ENCODE assay signal across 13 cellular contexts in the genomic region with DNA sequence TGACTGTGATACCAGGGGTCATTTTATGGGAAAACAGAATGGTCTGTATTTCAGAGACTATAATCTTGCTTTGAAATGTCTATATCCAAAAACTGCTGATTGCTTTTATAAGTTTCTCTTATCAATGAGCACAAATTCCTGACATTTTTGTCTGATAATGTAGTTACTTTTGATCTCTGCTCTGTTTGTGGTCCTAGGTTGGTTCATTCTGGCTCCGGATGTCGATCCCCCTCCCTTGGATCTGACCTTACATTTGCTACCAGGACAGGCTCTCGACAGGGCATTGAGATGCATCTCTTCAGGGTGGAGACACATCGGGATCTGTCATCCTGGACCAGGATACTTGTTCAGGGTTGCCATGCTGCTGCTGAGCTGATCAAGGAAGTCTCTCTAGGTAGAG. TPM values are rescaled to one million over a fixed set of nuclear protein-coding genes. Genes with fewer than 3 reads are reported as not detected.
DNase-seq lines count a peak whose midpoint lies in the region; ATAC-seq and TF ChIP-seq lines count a peak whose summit lies in the region.
"Had no signal": no experiment of that assay in that cellular context is flagged by ENCODE, and none has a peak within 500 bp of the region (broad histone marks: within the 10 kb centered on the region; RNA-seq: fewer than 3 reads in every experiment).

No MANE protein-coding gene starts in this region.

- H3K4me1 ChIP-seq in CD8-positive, alpha-beta T cell (ENCODE audit: insufficient read depth, low read length), result no peaks in the 10 kb centered on the region
- H3K4me1 ChIP-seq in GM23338 (ENCODE audit: insufficient read depth), result no peaks in the 10 kb centered on the region

- H3K36me3 ChIP-seq in CD8-positive, alpha-beta T cell (ENCODE audit: insufficient read depth, low read length), result no peaks in the 10 kb centered on the region
- no peaks in the 10 kb centered on the region for H3K36me3 ChIP-seq in GM23338 (ENCODE audit: insufficient read depth)

- no peak overlapping the region for H3K27ac ChIP-seq in CD8-positive, alpha-beta T cell (ENCODE audit: low read depth, low read length)
- H3K27ac ChIP-seq in GM23338 (ENCODE audit: low read depth), result 0 out of 2 replicates have a peak overlapping the region, but pooled peaks have one; percentile 16
- H3K27ac ChIP-seq: BLaER1 treated with 17β-estradiol and CSF1 and Interleukin-3, amounts not matched to agents 10 nM and 100 nM; GM23248 had no signal

- peaks cover 2% of the 10 kb centered on the region for H3K4me1 Mint-ChIP-seq in CD8-positive, alpha-beta T cell (ENCODE audit: low read depth)
- no peaks in the 10 kb centered on the region for H3K4me1 Mint-ChIP-seq in GM23338
- H3K4me1 Mint-ChIP-seq in activated T-helper 17 cell treated with anti-CD3 and anti-CD28 coated beads, Interleukin-2, amount 50 U/mL, for 72 hours, result no peaks in the 10 kb centered on the region
- H3K4me1 Mint-ChIP-seq in osteocyte (ENCODE audit: unreplicated experiment), result peaks cover 5% of the 10 kb centered on the region
- H3K4me1 Mint-ChIP-seq in activated CD4-positive, alpha-beta memory T cell treated with anti-CD3 and anti-CD28 coated beads, Interleukin-2, amount 10 ng/mL, durations not matched to agents 7 days and 5 days, result peaks cover 2% of the 10 kb centered on the region

- H3K4me2 ChIP-seq in GM23338, result no peak overlapping the region
- H3K4me2 ChIP-seq: BLaER1 treated with 17β-estradiol and CSF1 and Interleukin-3, amounts not matched to agents 10 nM and 100 nM had no signal

- H3K36me3 Mint-ChIP-seq in CD8-positive, alpha-beta T cell, result peaks cover 17% of the 10 kb centered on the region
- peaks cover 7% of the 10 kb centered on the region; the same call in 1 of the 3 replicates for H3K36me3 Mint-ChIP-seq in GM23338 (ENCODE audit: low read depth)
- no peaks in the 10 kb centered on the region for H3K36me3 Mint-ChIP-seq in activated T-helper 17 cell treated with anti-CD3 and anti-CD28 coated beads, Interleukin-2, amount 50 U/mL, for 72 hours (ENCODE audit: low read depth)
- H3K36me3 Mint-ChIP-seq in osteocyte (ENCODE audit: unreplicated experiment), result peaks cover 3% of the 10 kb centered on the region
- peaks cover 2% of the 10 kb centered on the region for H3K36me3 Mint-ChIP-seq in activated CD4-positive, alpha-beta memory T cell treated with anti-CD3 and anti-CD28 coated beads, Interleukin-2, amount 10 ng/mL, durations not matched to agents 7 days and 5 days (ENCODE audit: low read depth)

- no peaks in the 10 kb centered on the region for H3K27me3 ChIP-seq in CD8-positive, alpha-beta T cell (ENCODE audit: insufficient read depth, low read length)
- H3K27me3 ChIP-seq in GM23338 (ENCODE audit: insufficient read depth), result no peaks in the 10 kb centered on the region
- H3K27me3 ChIP-seq: BLaER1 treated with 17β-estradiol and CSF1 and Interleukin-3, amounts not matched to agents 10 nM and 100 nM had no signal

- CTCF ChIA-PET in CD8-positive, alpha-beta T cell (lab: Charles Lee), result interaction anchor here (8.0 kb wide), 1 partner anchor 132 kb away, joined by 171 read pairs; no protein-coding TSS in a partner anchor
- CTCF ChIA-PET in activated CD4-positive, alpha-beta memory T cell treated with anti-CD3 and anti-CD28 coated beads, Interleukin-2, amount 10 ng/mL, durations not matched to agents 7 days and 5 days (lab: Charles Lee), result interaction anchor here (1.5 to 7.1 kb wide), 2 partner anchors 133 kb away, joined by 8 to 103 read pairs; no protein-coding TSS in a partner anchor

- H3K9me3 Mint-ChIP-seq in CD8-positive, alpha-beta T cell, result no peaks in the 10 kb centered on the region
- H3K9me3 Mint-ChIP-seq in GM23338, result no peaks in the 10 kb centered on the region
- H3K9me3 Mint-ChIP-seq in activated T-helper 17 cell treated with anti-CD3 and anti-CD28 coated beads, Interleukin-2, amount 50 U/mL, for 72 hours, result no peaks in the 10 kb centered on the region
- H3K9me3 Mint-ChIP-seq in osteocyte (ENCODE audit: unreplicated experiment), result no peaks in the 10 kb centered on the region
- H3K9me3 Mint-ChIP-seq in activated CD4-positive, alpha-beta memory T cell treated with anti-CD3 and anti-CD28 coated beads, Interleukin-2, amount 10 ng/mL, durations not matched to agents 7 days and 5 days, result no peaks in the 10 kb centered on the region
- H3K9me3 Mint-ChIP-seq: CD4-positive, CD25-positive, alpha-beta regulatory T cell had no signal

- H3F3A ChIP-seq in GM23338 (replicated peaks; ENCODE audit: low read depth), result 0 out of 2 replicates have a peak, but pooled peaks cover 8% of the 10 kb centered on the region

- no peaks in the 10 kb centered on the region for H3K9me2 ChIP-seq in GM23338 (ENCODE audit: insufficient read depth)

- intact Hi-C loops in CD8-positive, alpha-beta T cell (cut with DNase I, micrococcal nuclease), result no loop called here

- peaks cover 6% of the 10 kb centered on the region; the same call in 1 of the 2 replicates for H4K20me1 ChIP-seq in GM23338 (replicated peaks; ENCODE audit: insufficient read depth)

- no peak for DNase-seq in CD8-positive, alpha-beta T cell
- DNase-seq in GM23338 (ENCODE audit: low spot score), result no peak
- DNase-seq in osteocyte (ENCODE audit: extremely low spot score, unreplicated experiment), result no peak
- DNase-seq in NCI-H1092 treated with DMSO at 0.1 percent for 48 hours (lab: John Stamatoyannopoulos, UW), result no peak
- no peak for DNase-seq in activated CD4-positive, alpha-beta memory T cell treated with anti-CD3 and anti-CD28 coated beads, Interleukin-2, amount 10 ng/mL, durations not matched to agents 7 days and 5 days
- DNase-seq: ACHN; CD4-positive, CD25-positive, alpha-beta regulatory T cell; DND-41; GM23248; H7 had no signal

- peak overlapping the region; percentile 32 for H3K27ac Mint-ChIP-seq in CD8-positive, alpha-beta T cell
- H3K27ac Mint-ChIP-seq in GM23338 (no peak overlapping the region), osteocyte (ENCODE audit: unreplicated experiment) (peak overlapping the region; percentile 45)
- H3K27ac Mint-ChIP-seq in activated T-helper 17 cell treated with anti-CD3 and anti-CD28 coated beads, Interleukin-2, amount 50 U/mL, for 72 hours, result peak overlapping the region; percentile 21
- no peak overlapping the region for H3K27ac Mint-ChIP-seq in activated CD4-positive, alpha-beta memory T cell treated with anti-CD3 and anti-CD28 coated beads, Interleukin-2, amount 10 ng/mL, durations not matched to agents 7 days and 5 days
- H3K27ac Mint-ChIP-seq: CD4-positive, CD25-positive, alpha-beta regulatory T cell had no signal

- no peak overlapping the region for H3K4me3 ChIP-seq in CD8-positive, alpha-beta T cell (ENCODE audit: low read depth, low read length)
- no peak overlapping the region for H3K4me3 ChIP-seq in GM23338
- H3K4me3 ChIP-seq: BLaER1 treated with 17β-estradiol and CSF1 and Interleukin-3, amounts not matched to agents 10 nM and 100 nM; GM23248 had no signal

- H3K9me3 ChIP-seq in CD8-positive, alpha-beta T cell (ENCODE audit: low read length), result no peaks in the 10 kb centered on the region
- H3K9me3 ChIP-seq: BLaER1 treated with 17β-estradiol and CSF1 and Interleukin-3, amounts not matched to agents 10 nM and 100 nM had no signal

- no peak for ATAC-seq in CD8-positive, alpha-beta T cell
- ATAC-seq in GM23338 (no peak), GM18907 (IDR thresholded peaks at IDR 0.05; ENCODE audit: unreplicated experiment) (no peak)
- ATAC-seq in activated T-helper 17 cell treated with anti-CD3 and anti-CD28 coated beads, Interleukin-2, amount 50 U/mL, for 72 hours (replicated peaks), result no peak

- no peak overlapping the region for H2AFZ ChIP-seq in GM23338
- H2AFZ ChIP-seq: GM23248 had no signal

- TF ChIP-seq CTCF in CD8-positive, alpha-beta T cell (IDR thresholded peaks at IDR 0.05), result no peak
- no peak for TF ChIP-seq CTCF in GM23338 (conservative IDR thresholded peaks at IDR 0.05; ENCODE audit: low read depth in 2 of 2)
- TF ChIP-seq CTCF in osteocyte (IDR thresholded peaks at IDR 0.05), result no peak

- POLR2A ChIA-PET in CD8-positive, alpha-beta T cell (lab: Charles Lee), result no interaction called here
- POLR2A ChIA-PET in activated CD4-positive, alpha-beta memory T cell treated with anti-CD3 and anti-CD28 coated beads, Interleukin-2, amount 10 ng/mL, durations not matched to agents 7 days and 5 days (lab: Charles Lee), result no interaction called here

- H3K27me3 Mint-ChIP-seq in CD8-positive, alpha-beta T cell (ENCODE audit: low read depth), result no peaks in the 10 kb centered on the region
- H3K27me3 Mint-ChIP-seq in GM23338 (ENCODE audit: insufficient read depth, low read depth, poor library complexity) (peaks cover 2% of the 10 kb centered on the region), osteocyte (ENCODE audit: unreplicated experiment) (no peaks in the 10 kb centered on the region)
- no peaks in the 10 kb centered on the region for H3K27me3 Mint-ChIP-seq in activated T-helper 17 cell treated with anti-CD3 and anti-CD28 coated beads, Interleukin-2, amount 50 U/mL, for 72 hours
- H3K27me3 Mint-ChIP-seq in activated CD4-positive, alpha-beta memory T cell treated with anti-CD3 and anti-CD28 coated beads, Interleukin-2, amount 10 ng/mL, durations not matched to agents 7 days and 5 days, result no peaks in the 10 kb centered on the region
- H3K27me3 Mint-ChIP-seq: CD4-positive, CD25-positive, alpha-beta regulatory T cell had no signal

- H3K4me3 Mint-ChIP-seq in CD8-positive, alpha-beta T cell, result no peak overlapping the region
- H3K4me3 Mint-ChIP-seq in GM23338 (no peak overlapping the region), osteocyte (ENCODE audit: unreplicated experiment) (no peak overlapping the region)
- no peak overlapping the region for H3K4me3 Mint-ChIP-seq in activated T-helper 17 cell treated with anti-CD3 and anti-CD28 coated beads, Interleukin-2, amount 50 U/mL, for 72 hours
- H3K4me3 Mint-ChIP-seq in activated CD4-positive, alpha-beta memory T cell treated with anti-CD3 and anti-CD28 coated beads, Interleukin-2, amount 10 ng/mL, durations not matched to agents 7 days and 5 days, result no peak overlapping the region
- H3K4me3 Mint-ChIP-seq: CD4-positive, CD25-positive, alpha-beta regulatory T cell had no signal

- H3K79me2 ChIP-seq in GM23338 (replicated peaks; ENCODE audit: insufficient read depth), result no peaks in the 10 kb centered on the region

RNA-seq across cellular contexts. Expression of gene VPS4A, which starts 27.3 kb away (rescaled TPM):
- 10 to 100 TPM; 64.2 to 66.5 TPM for total RNA-seq in CD8-positive, alpha-beta T cell
- 25.2 and 32.7 TPM in 2 replicates for total RNA-seq in GM23338 (2014; rRNA removed; shearing (Covaris generic))
- polyA plus RNA-seq in GM23338 (2016; fragmentation: Nextera tagmentation; extraction: Ambion mirVana), result 28.8 and 29.1 TPM in 2 replicates
- 10 to 100 TPM; 20.7 to 26.9 TPM for total RNA-seq in activated T-helper 17 cell treated with anti-CD3 and anti-CD28 coated beads, Interleukin-2, amount 50 U/mL, for 72 hours
- total RNA-seq in osteocyte, result 33.6 and 34.7 TPM in 2 replicates
- 10 to 100 TPM; 32.3 to 34.9 TPM for total RNA-seq in activated CD4-positive, alpha-beta memory T cell treated with anti-CD3 and anti-CD28 coated beads, Interleukin-2, amount 10 ng/mL, durations not matched to agents 7 days and 5 days

RNA-seq across cellular contexts. Expression of gene PDF, which starts 46.5 kb away (rescaled TPM):
- 1 to 10 TPM; 3.3 to 3.6 TPM for total RNA-seq in CD8-positive, alpha-beta T cell
- total RNA-seq in GM23338 (2014; rRNA removed; shearing (Covaris generic)), result 43.4 and 48.7 TPM in 2 replicates
- 16.2 and 18.8 TPM in 2 replicates for polyA plus RNA-seq in GM23338 (2016; fragmentation: Nextera tagmentation; extraction: Ambion mirVana)
- total RNA-seq in activated T-helper 17 cell treated with anti-CD3 and anti-CD28 coated beads, Interleukin-2, amount 50 U/mL, for 72 hours, result 10 to 100 TPM in 1 of 2 donors, 1 to 10 TPM in 1; 8.4 to 20.6 TPM
- total RNA-seq in osteocyte, result 11.8 and 12.6 TPM in 2 replicates
- total RNA-seq in activated CD4-positive, alpha-beta memory T cell treated with anti-CD3 and anti-CD28 coated beads, Interleukin-2, amount 10 ng/mL, durations not matched to agents 7 days and 5 days, result 1 to 10 TPM; 8.8 to 9.7 TPM

RNA-seq across cellular contexts. Expression of gene COG8, which starts 55.5 kb away (rescaled TPM):
- 10 to 100 TPM; 19.3 to 19.6 TPM for total RNA-seq in CD8-positive, alpha-beta T cell
- 55.7 and 79.9 TPM in 2 replicates for total RNA-seq in GM23338 (2014; rRNA removed; shearing (Covaris generic))
- polyA plus RNA-seq in GM23338 (2016; fragmentation: Nextera tagmentation; extraction: Ambion mirVana), result 18.2 and 21.4 TPM in 2 replicates
- total RNA-seq in activated T-helper 17 cell treated with anti-CD3 and anti-CD28 coated beads, Interleukin-2, amount 50 U/mL, for 72 hours, result 10 to 100 TPM; 29.7 to 34.2 TPM
- total RNA-seq in osteocyte, result 50.8 and 52.3 TPM in 2 replicates
- 10 to 100 TPM; 30.6 to 30.7 TPM for total RNA-seq in activated CD4-positive, alpha-beta memory T cell treated with anti-CD3 and anti-CD28 coated beads, Interleukin-2, amount 10 ng/mL, durations not matched to agents 7 days and 5 days

RNA-seq across cellular contexts. Expression of gene NIP7, which starts 55.7 kb away (rescaled TPM):
- total RNA-seq in CD8-positive, alpha-beta T cell, result 10 to 100 TPM; 44.9 to 50.0 TPM
- 30.4 and 32.7 TPM in 2 replicates for total RNA-seq in GM23338 (2014; rRNA removed; shearing (Covaris generic))
- 42.9 and 47.4 TPM in 2 replicates for polyA plus RNA-seq in GM23338 (2016; fragmentation: Nextera tagmentation; extraction: Ambion mirVana)
- total RNA-seq in activated T-helper 17 cell treated with anti-CD3 and anti-CD28 coated beads, Interleukin-2, amount 50 U/mL, for 72 hours, result 10 to 100 TPM; 26.3 to 34.0 TPM
- 21.1 and 22.7 TPM in 2 replicates for total RNA-seq in osteocyte
- total RNA-seq in activated CD4-positive, alpha-beta memory T cell treated with anti-CD3 and anti-CD28 coated beads, Interleukin-2, amount 10 ng/mL, durations not matched to agents 7 days and 5 days, result 10 to 100 TPM; 36.0 to 36.7 TPM

Comparison
In these comparisons a context has a peak if more than half of its experiments do, and no peak if none do; other contexts are left out.
1. H3K27ac Mint-ChIP-seq: peak in CD8-positive, alpha-beta T cell (single experiment), activated T-helper 17 cell treated with anti-CD3 and anti-CD28 coated beads, Interleukin-2, amount 50 U/mL, for 72 hours (single experiment) and osteocyte (single experiment); none in GM23338 (single experiment) and activated CD4-positive, alpha-beta memory T cell treated with anti-CD3 and anti-CD28 coated beads, Interleukin-2, amount 10 ng/mL, durations not matched to agents 7 days and 5 days (single experiment).